Comparison of ENCODE assay signal across 1 cellular context in the genomic region with DNA sequence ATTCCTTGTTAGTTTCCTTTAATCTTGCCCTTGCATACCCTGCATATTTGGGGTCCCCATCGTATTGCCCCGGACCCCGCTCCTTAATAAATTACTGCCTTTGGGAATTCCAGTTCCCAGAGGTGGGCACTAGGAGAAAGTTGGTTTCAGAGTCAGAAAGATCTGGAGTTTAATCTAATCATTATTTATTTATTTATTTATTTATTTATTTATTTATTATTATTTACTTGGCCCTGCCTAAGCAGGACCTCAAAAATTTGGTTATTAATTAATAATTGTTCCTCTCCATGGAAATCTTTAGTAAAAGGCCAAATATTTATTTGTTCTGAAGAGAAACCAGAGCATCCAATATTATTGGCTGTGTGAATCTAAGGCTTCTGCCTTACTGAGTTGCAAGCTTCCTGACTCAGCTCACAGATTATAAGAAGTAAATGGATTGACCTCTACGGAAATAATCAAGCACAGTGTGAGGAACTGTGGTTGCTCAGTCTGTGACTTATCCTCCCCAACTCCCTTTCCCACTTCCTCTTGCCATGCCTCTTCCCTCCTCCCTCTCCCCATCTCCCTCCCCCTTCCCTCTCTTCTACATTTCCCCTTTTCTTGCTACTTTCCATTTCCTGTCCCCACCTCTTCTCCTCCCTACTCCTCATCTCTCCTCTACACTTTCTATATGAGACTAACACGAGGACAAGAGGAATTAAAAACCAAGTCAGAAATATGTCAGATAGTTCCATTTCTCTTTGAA.
TF ChIP-seq lines count a peak whose summit lies in the region.

No MANE protein-coding gene starts in this region.

TF ChIP-seq in HEK293, 187 proteins besides CTCF, POLR2A, EP300 and RAD21 (continued from another document):
- TF ChIP-seq, protein P1, sequence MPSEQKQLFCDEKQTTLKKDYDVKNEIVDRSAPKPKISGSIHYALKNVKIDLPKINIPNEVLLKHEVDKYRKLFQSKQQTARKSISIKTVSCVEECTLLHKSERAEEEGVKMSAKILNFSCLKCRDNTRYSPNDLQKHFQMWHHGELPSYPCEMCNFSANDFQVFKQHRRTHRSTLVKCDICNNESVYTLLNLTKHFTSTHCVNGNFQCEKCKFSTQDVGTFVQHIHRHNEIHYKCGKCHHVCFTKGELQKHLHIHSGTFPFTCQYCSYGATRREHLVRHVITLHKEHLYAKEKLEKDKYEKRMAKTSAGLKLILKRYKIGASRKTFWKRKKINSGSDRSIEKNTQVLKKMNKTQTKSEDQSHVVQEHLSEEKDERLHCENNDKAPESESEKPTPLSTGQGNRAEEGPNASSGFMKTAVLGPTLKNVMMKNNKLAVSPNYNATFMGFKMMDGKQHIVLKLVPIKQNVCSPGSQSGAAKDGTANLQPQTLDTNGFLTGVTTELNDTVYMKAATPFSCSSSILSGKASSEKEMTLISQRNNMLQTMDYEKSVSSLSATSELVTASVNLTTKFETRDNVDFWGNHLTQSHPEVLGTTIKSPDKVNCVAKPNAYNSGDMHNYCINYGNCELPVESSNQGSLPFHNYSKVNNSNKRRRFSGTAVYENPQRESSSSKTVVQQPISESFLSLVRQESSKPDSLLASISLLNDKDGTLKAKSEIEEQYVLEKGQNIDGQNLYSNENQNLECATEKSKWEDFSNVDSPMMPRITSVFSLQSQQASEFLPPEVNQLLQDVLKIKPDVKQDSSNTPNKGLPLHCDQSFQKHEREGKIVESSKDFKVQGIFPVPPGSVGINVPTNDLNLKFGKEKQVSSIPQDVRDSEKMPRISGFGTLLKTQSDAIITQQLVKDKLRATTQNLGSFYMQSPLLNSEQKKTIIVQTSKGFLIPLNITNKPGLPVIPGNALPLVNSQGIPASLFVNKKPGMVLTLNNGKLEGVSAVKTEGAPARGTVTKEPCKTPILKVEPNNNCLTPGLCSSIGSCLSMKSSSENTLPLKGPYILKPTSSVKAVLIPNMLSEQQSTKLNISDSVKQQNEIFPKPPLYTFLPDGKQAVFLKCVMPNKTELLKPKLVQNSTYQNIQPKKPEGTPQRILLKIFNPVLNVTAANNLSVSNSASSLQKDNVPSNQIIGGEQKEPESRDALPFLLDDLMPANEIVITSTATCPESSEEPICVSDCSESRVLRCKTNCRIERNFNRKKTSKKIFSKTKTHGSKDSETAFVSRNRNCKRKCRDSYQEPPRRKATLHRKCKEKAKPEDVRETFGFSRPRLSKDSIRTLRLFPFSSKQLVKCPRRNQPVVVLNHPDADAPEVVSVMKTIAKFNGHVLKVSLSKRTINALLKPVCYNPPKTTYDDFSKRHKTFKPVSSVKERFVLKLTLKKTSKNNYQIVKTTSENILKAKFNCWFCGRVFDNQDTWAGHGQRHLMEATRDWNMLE (tag by site-specific recombination; conservative IDR thresholded peaks at IDR 0.05; ENCODE audit: low read depth), result peak; percentile 41; the same call in 1 of the 2 replicates
- TF ChIP-seq ZNF510 (tag by site-specific recombination; IDR thresholded peaks at IDR 0.05; ENCODE audit: insufficient replicate concordance) (no peak), ZSCAN30 (tag by site-specific recombination; IDR thresholded peaks at IDR 0.05) (no peak), ZBTB48 (tag by site-specific recombination; IDR thresholded peaks at IDR 0.05) (no peak), ZNF426 (tag by site-specific recombination; IDR thresholded peaks at IDR 0.05) (peak; percentile 52), ZNF140 (tag by site-specific recombination; IDR thresholded peaks at IDR 0.05) (no peak; the same call in 1 of the 2 replicates), FEZF1 (tag by site-specific recombination; IDR thresholded peaks at IDR 0.05) (no peak), ZBTB8A (tag by site-specific recombination; IDR thresholded peaks at IDR 0.05) (peak; percentile 23; the same call in 1 of the 2 replicates), ZNF654 (tag by site-specific recombination; IDR thresholded peaks at IDR 0.05; ENCODE audit: low read depth) (no peak), ZNF629 (tag by site-specific recombination; IDR thresholded peaks at IDR 0.05) (no peak), OSR2 (tag by site-specific recombination; IDR thresholded peaks at IDR 0.05) (no peak), SCRT2 (tag by site-specific recombination; IDR thresholded peaks at IDR 0.05) (no peak), ZNF394 (tag by site-specific recombination; IDR thresholded peaks at IDR 0.05; ENCODE audit: borderline replicate concordance) (peak; percentile 56; the same call in 1 of the 2 replicates)
- TF ChIP-seq, protein P2, sequence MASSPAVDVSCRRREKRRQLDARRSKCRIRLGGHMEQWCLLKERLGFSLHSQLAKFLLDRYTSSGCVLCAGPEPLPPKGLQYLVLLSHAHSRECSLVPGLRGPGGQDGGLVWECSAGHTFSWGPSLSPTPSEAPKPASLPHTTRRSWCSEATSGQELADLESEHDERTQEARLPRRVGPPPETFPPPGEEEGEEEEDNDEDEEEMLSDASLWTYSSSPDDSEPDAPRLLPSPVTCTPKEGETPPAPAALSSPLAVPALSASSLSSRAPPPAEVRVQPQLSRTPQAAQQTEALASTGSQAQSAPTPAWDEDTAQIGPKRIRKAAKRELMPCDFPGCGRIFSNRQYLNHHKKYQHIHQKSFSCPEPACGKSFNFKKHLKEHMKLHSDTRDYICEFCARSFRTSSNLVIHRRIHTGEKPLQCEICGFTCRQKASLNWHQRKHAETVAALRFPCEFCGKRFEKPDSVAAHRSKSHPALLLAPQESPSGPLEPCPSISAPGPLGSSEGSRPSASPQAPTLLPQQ (tag by site-specific recombination; IDR thresholded peaks at IDR 0.05), result no peak
- TF ChIP-seq, protein P3, sequence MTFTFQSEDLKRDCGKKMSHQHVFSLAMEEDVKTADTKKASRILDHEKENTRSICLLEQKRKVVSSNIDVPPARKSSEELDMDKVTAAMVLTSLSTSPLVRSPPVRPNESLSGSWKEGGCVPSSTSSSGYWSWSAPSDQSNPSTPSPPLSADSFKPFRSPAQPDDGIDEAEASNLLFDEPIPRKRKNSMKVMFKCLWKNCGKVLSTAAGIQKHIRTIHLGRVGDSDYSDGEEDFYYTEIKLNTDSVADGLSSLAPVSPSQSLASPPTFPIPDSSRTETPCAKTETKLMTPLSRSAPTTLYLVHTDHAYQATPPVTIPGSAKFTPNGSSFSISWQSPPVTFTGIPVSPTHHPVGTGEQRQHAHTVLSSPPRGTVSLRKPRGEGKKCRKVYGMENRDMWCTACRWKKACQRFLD (tag by site-specific recombination; IDR thresholded peaks at IDR 0.05), result no peak
- TF ChIP-seq, protein P4, sequence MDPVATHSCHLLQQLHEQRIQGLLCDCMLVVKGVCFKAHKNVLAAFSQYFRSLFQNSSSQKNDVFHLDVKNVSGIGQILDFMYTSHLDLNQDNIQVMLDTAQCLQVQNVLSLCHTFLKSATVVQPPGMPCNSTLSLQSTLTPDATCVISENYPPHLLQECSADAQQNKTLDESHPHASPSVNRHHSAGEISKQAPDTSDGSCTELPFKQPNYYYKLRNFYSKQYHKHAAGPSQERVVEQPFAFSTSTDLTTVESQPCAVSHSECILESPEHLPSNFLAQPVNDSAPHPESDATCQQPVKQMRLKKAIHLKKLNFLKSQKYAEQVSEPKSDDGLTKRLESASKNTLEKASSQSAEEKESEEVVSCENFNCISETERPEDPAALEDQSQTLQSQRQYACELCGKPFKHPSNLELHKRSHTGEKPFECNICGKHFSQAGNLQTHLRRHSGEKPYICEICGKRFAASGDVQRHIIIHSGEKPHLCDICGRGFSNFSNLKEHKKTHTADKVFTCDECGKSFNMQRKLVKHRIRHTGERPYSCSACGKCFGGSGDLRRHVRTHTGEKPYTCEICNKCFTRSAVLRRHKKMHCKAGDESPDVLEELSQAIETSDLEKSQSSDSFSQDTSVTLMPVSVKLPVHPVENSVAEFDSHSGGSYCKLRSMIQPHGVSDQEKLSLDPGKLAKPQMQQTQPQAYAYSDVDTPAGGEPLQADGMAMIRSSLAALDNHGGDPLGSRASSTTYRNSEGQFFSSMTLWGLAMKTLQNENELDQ (tag by site-specific recombination; IDR thresholded peaks at IDR 0.05; ENCODE audit: low read depth), result no peak
TF ChIP-seq in HEK293: peak in this region for 7.
